ENCODE assay signal across 8 cellular contexts in the genomic region with DNA sequence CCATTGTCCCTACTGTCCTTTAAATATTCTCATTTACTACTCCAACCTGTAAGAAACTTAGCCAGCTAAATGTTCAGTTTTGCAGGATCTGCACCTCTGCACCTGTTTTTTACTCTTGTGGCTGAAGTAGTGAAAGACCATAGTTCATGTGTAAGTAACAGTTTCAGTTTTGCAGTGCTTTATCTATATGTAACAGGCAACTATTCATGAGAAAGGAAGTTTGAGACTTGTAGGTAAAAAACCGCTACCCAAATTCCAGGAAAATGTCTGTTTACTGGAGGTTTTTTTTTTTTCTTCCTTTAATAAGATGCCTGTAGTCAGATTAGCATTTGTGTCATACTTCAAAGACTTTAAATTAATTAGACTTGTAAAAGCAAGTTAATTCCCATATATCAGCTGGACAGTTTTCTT. TPM values are rescaled to one million over a fixed set of nuclear protein-coding genes. Genes with fewer than 3 reads are reported as not detected.
DNase-seq lines count a peak whose midpoint lies in the region; ATAC-seq and TF ChIP-seq lines count a peak whose summit lies in the region.

No MANE protein-coding gene starts in this region.

- peak overlapping the region; percentile 92 for H3K4me3 Mint-ChIP-seq in CD8-positive, alpha-beta T cell
- H3K4me3 Mint-ChIP-seq in activated naive CD8-positive, alpha-beta T cell treated with anti-CD3 and anti-CD28 coated beads, Interleukin-2, amount 50 U/mL, for 24 hours = peak overlapping the region; percentile 84

- peaks cover 38% of the 10 kb centered on the region for H3K4me1 ChIP-seq in CD8-positive, alpha-beta T cell (ENCODE audit: insufficient read depth, low read length)

- H3K9me3 Mint-ChIP-seq in CD8-positive, alpha-beta T cell = no peaks in the 10 kb centered on the region
- H3K9me3 Mint-ChIP-seq in activated naive CD8-positive, alpha-beta T cell treated with anti-CD3 and anti-CD28 coated beads, Interleukin-2, amount 50 U/mL, for 24 hours = no peaks in the 10 kb centered on the region

- H3K27me3 Mint-ChIP-seq in CD8-positive, alpha-beta T cell (ENCODE audit: low read depth) = no peaks in the 10 kb centered on the region
- H3K27me3 Mint-ChIP-seq in activated naive CD8-positive, alpha-beta T cell treated with anti-CD3 and anti-CD28 coated beads, Interleukin-2, amount 50 U/mL, for 24 hours = no peaks in the 10 kb centered on the region

- peak overlapping the region; percentile 96 for H3K27ac Mint-ChIP-seq in CD8-positive, alpha-beta T cell
- peak overlapping the region; percentile 93 for H3K27ac Mint-ChIP-seq in activated naive CD8-positive, alpha-beta T cell treated with anti-CD3 and anti-CD28 coated beads, Interleukin-2, amount 50 U/mL, for 24 hours

- no peaks in the 10 kb centered on the region for H3K9me3 ChIP-seq in CD8-positive, alpha-beta T cell (ENCODE audit: low read length)

- peak overlapping the region; percentile 60 for H3K27ac ChIP-seq in CD8-positive, alpha-beta T cell (ENCODE audit: low read depth, low read length)

- H3K4me1 Mint-ChIP-seq in CD8-positive, alpha-beta T cell (ENCODE audit: low read depth) = peaks cover 54% of the 10 kb centered on the region
- peaks cover 72% of the 10 kb centered on the region for H3K4me1 Mint-ChIP-seq in activated naive CD8-positive, alpha-beta T cell treated with anti-CD3 and anti-CD28 coated beads, Interleukin-2, amount 50 U/mL, for 24 hours

- no peaks in the 10 kb centered on the region for H3K36me3 ChIP-seq in CD8-positive, alpha-beta T cell (ENCODE audit: insufficient read depth, low read length)

- H3K4me3 ChIP-seq in CD8-positive, alpha-beta T cell (ENCODE audit: low read depth, low read length) = peak overlapping the region; percentile 53

- POLR2A ChIA-PET in CD8-positive, alpha-beta T cell (lab: Charles Lee) = interaction anchor here (0.8 to 6.7 kb wide), 17 partner anchors 10 to 72 kb away, joined by 3 to 88 read pairs (median 5); a partner anchor contains a TSS

- no peak for TF ChIP-seq CTCF in CD8-positive, alpha-beta T cell (IDR thresholded peaks at IDR 0.05)

- CTCF ChIA-PET in CD8-positive, alpha-beta T cell (lab: Charles Lee) = interaction anchor here (1.0 to 2.9 kb wide), 11 partner anchors 10 to 67 kb away, joined by 3 to 14 read pairs (median 4); a partner anchor contains a TSS

- H3K27me3 ChIP-seq in CD8-positive, alpha-beta T cell (ENCODE audit: insufficient read depth, low read length) = no peaks in the 10 kb centered on the region

- intact Hi-C loops in CD8-positive, alpha-beta T cell (cut with DNase I, micrococcal nuclease) = loop anchor here in 1 of 2 experiments (1.0 to 2.0 kb wide), 3 partner anchors 9 to 61 kb away; no protein-coding TSS in a partner anchor

- H3K36me3 Mint-ChIP-seq in CD8-positive, alpha-beta T cell = peaks cover 16% of the 10 kb centered on the region
- no peaks in the 10 kb centered on the region for H3K36me3 Mint-ChIP-seq in activated naive CD8-positive, alpha-beta T cell treated with anti-CD3 and anti-CD28 coated beads, Interleukin-2, amount 50 U/mL, for 24 hours (ENCODE audit: low read depth)

- no peak for DNase-seq in CD8-positive, alpha-beta T cell
- DNase-seq in activated naive CD8-positive, alpha-beta T cell treated with anti-CD3 and anti-CD28 coated beads, Interleukin-2, amount 50 U/mL, for 24 hours = no peak
- DNase-seq in Kasumi-1 (lab: John Stamatoyannopoulos, UW) = no peak
- no peak for DNase-seq in DMS79 treated with DMSO at 0.1 percent for 48 hours (lab: John Stamatoyannopoulos, UW)
- no peak for DNase-seq in NCI-H2171 (lab: John Stamatoyannopoulos, UW)
- no peak for DNase-seq in SW 1271 (lab: John Stamatoyannopoulos, UW)

- ATAC-seq in CD8-positive, alpha-beta T cell = peak; percentile 62
- peak; percentile 51 for ATAC-seq in GM19452 (IDR thresholded peaks at IDR 0.05; ENCODE audit: unreplicated experiment)
- peak; percentile 81 for ATAC-seq in HG03280 (IDR thresholded peaks at IDR 0.05; ENCODE audit: unreplicated experiment)
- ATAC-seq in activated naive CD8-positive, alpha-beta T cell treated with anti-CD3 and anti-CD28 coated beads, Interleukin-2, amount 50 U/mL, for 24 hours = peak; percentile 65

RNA-seq across cellular contexts. Expression of a gene that starts 25.4 kb away (rescaled TPM):
- 100 to 1,000 TPM; 515 to 529 TPM for total RNA-seq in CD8-positive, alpha-beta T cell
